1 cellular context compared by ENCODE assay signal in the genomic region with DNA sequence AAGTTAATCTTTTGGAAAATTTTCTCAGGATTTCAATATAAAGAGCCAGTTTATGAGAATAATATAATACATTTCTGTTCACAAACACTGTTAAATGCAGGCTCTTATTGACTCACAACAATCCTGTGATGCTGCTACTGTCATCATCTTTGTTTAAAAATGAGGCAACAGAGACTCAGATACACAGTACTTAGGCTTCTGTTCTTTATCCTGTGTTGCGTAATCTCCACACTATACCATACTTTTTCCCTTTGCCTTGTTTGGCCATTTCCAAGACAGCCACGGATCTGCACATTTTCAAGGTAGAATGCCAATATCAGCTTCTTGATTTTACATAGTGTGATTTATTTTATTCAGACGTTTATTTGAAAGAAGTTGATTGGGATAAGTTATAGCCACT.
TF ChIP-seq lines count a peak whose summit lies in the region.

No MANE protein-coding gene starts in this region.

TF ChIP-seq in K562, 482 proteins besides CTCF, POLR2A, EP300 and RAD21 (continued from another document):
- TF ChIP-seq ZNF212 (CRISPR knock-in tag; IDR thresholded peaks at IDR 0.05): no peak
TF ChIP-seq in K562: peak in this region for 3.
